ENCODE assay signal across 2 cellular contexts in genomic region chr15:84653584-84653909, GRCh38.
TF ChIP-seq lines count a peak whose summit lies in the region.

No MANE protein-coding gene starts in this region.

TF ChIP-seq in HepG2, 621 proteins besides CTCF, POLR2A, EP300 and RAD21 (continues in another document):
- no peak for TF ChIP-seq ZUFSP (CRISPR knock-in tag; IDR thresholded peaks at IDR 0.05; ENCODE audit: borderline replicate concordance)
- no peak for TF ChIP-seq ZNF543 (CRISPR knock-in tag; IDR thresholded peaks at IDR 0.05)
- TF ChIP-seq ZNF790 (CRISPR knock-in tag; IDR thresholded peaks at IDR 0.05; ENCODE audit: borderline replicate concordance), result no peak
- no peak for TF ChIP-seq ZHX2 (IDR thresholded peaks at IDR 0.05; ENCODE audit: low read depth)
- no peak for TF ChIP-seq ZHX2 (CRISPR knock-in tag; IDR thresholded peaks at IDR 0.05; ENCODE audit: borderline replicate concordance)
- TF ChIP-seq ZBTB49 (CRISPR knock-in tag; IDR thresholded peaks at IDR 0.05; ENCODE audit: borderline replicate concordance), result no peak
- no peak for TF ChIP-seq NCOR1 (IDR thresholded peaks at IDR 0.05; ENCODE audit: borderline replicate concordance, low read length)
- no peak for TF ChIP-seq ARID2 (CRISPR knock-in tag; IDR thresholded peaks at IDR 0.05; ENCODE audit: borderline replicate concordance)
- TF ChIP-seq NCOA1 (CRISPR knock-in tag; IDR thresholded peaks at IDR 0.05), result 0 out of 2 replicates have a peak, but pooled peaks have one; percentile 57
- 0 out of 2 replicates have a peak, but pooled peaks have one; percentile 41 for TF ChIP-seq SAFB2 (CRISPR knock-in tag; IDR thresholded peaks at IDR 0.05; ENCODE audit: borderline replicate concordance, low read depth)
- no peak for TF ChIP-seq ZNF510 (CRISPR knock-in tag; IDR thresholded peaks at IDR 0.05; ENCODE audit: low read depth)
- TF ChIP-seq ZNF343 (CRISPR knock-in tag; IDR thresholded peaks at IDR 0.05), result no peak
- no peak for TF ChIP-seq ARNTL (CRISPR knock-in tag; IDR thresholded peaks at IDR 0.05)
- TF ChIP-seq ZNF382 (CRISPR knock-in tag; IDR thresholded peaks at IDR 0.05; ENCODE audit: borderline replicate concordance), result no peak
- TF ChIP-seq ZMYM4 (CRISPR knock-in tag; IDR thresholded peaks at IDR 0.05), result no peak
- TF ChIP-seq CENPX (CRISPR knock-in tag; IDR thresholded peaks at IDR 0.05), result no peak
- TF ChIP-seq ZNF557 (CRISPR knock-in tag; IDR thresholded peaks at IDR 0.05), result no peak
- no peak for TF ChIP-seq ZFP36L2 (CRISPR knock-in tag; IDR thresholded peaks at IDR 0.05)
- TF ChIP-seq KDM5B (CRISPR knock-in tag; IDR thresholded peaks at IDR 0.05; ENCODE audit: borderline replicate concordance), result no peak
- no peak for TF ChIP-seq DDIT3 (CRISPR knock-in tag; IDR thresholded peaks at IDR 0.05)
- TF ChIP-seq U2AF1 (optimal IDR thresholded peaks at IDR 0.05; ENCODE audit: low read depth, low read length), result no peak

TF ChIP-seq in HEK293T, 16 proteins besides CTCF, POLR2A, EP300 and RAD21:
- no peak; the same call in none of the 2 replicates for TF ChIP-seq L3MBTL2 (conservative IDR thresholded peaks at IDR 0.05)
